Comparison of ENCODE assay signal across 16 cellular contexts in genomic region chr11:45774023-45774655, GRCh38. TPM values are rescaled to one million over a fixed set of nuclear protein-coding genes. Genes with fewer than 3 reads are reported as not detected.
DNase-seq lines count a peak whose midpoint lies in the region; ATAC-seq and TF ChIP-seq lines count a peak whose summit lies in the region.
"Had no signal": no experiment of that assay in that cellular context is flagged by ENCODE, and none has a peak within 500 bp of the region (broad histone marks: within the 10 kb centered on the region; RNA-seq: fewer than 3 reads in every experiment).

No MANE protein-coding gene starts in this region.

- H3K79me2 ChIP-seq in trophoblast cell (ENCODE audit: control insufficient read depth, insufficient read depth, low read length, poor library complexity) = no peaks in the 10 kb centered on the region

- no peak for TF ChIP-seq EP300 in ovary (IDR thresholded peaks at IDR 0.05)

- H3K36me3 ChIP-seq in trophoblast cell (ENCODE audit: control insufficient read depth in 1 of 2, insufficient read depth in 2 of 2, low read length in 2 of 2) (no peaks in the 10 kb centered on the region), ovary (no peaks in the 10 kb centered on the region)
- H3K36me3 ChIP-seq: BLaER1 had no signal

- no peak for DNase-seq in T-helper 17 cell
- peak; percentile 35 for DNase-seq in left lobe of liver (ENCODE audit: low spot score)
- no peak for DNase-seq in trophoblast cell
- DNase-seq in ovary = no peak
- DNase-seq in NOMO-1 treated with DMSO at 0.1 percent for 48 hours (lab: John Stamatoyannopoulos, UW; ENCODE audit: unreplicated experiment) = no peak
- no peak for DNase-seq in NCI-H187 (lab: John Stamatoyannopoulos, UW)
- DNase-seq: Caco-2; CD8-positive, alpha-beta memory T cell; DND-41; GDM1; HCEC 1CT; HFFc6 had no signal

- H3K4me2 ChIP-seq in trophoblast cell (ENCODE audit: low read length) = no peak overlapping the region
- H3K4me2 ChIP-seq: A549, BLaER1 had no signal

- H4K8ac ChIP-seq in trophoblast cell (ENCODE audit: low read depth, low read length) = no peak overlapping the region

- H3K27ac ChIP-seq in trophoblast cell (ENCODE audit: low read depth, low read length) = no peak overlapping the region
- H3K27ac ChIP-seq in ovary = no peak overlapping the region
- H3K27ac ChIP-seq: A549, BLaER1 had no signal

- no peak overlapping the region for H3K4ac ChIP-seq in trophoblast cell (ENCODE audit: low read depth, low read length)

- H3K14ac ChIP-seq in trophoblast cell (ENCODE audit: low read length) = no peak overlapping the region

- peak overlapping the region; percentile 2 for H3K23ac ChIP-seq in trophoblast cell (ENCODE audit: low read length)

- H2AFZ ChIP-seq in trophoblast cell (ENCODE audit: insufficient read depth, low read length, poor library complexity) = no peak overlapping the region

- no peaks in the 10 kb centered on the region for H3K79me1 ChIP-seq in trophoblast cell (ENCODE audit: low read length)

- no peak overlapping the region for H4K91ac ChIP-seq in trophoblast cell (ENCODE audit: low read depth, low read length)

- no peak for TF ChIP-seq POLR2A in ovary (IDR thresholded peaks at IDR 0.05)

- H3K27ac Mint-ChIP-seq in T-helper 17 cell = peak overlapping the region; percentile 43
- H3K27ac Mint-ChIP-seq: HFFc6, IgD-negative memory B cell had no signal

- intact Hi-C loops in ovary (cut with DNase I) = loop anchor here (5.0 to 10.0 kb wide), 4 partner anchors 117 to 439 kb away; no protein-coding TSS in a partner anchor

- no peak overlapping the region for H2AK5ac ChIP-seq in trophoblast cell (ENCODE audit: low read length)

- H3K4me1 Mint-ChIP-seq in T-helper 17 cell = peaks cover 19% of the 10 kb centered on the region

- H3K9me3 ChIP-seq in T-helper 17 cell (ENCODE audit: control insufficient read depth, low read length, poor library complexity, severe bottlenecking) (no peaks in the 10 kb centered on the region), trophoblast cell (ENCODE audit: insufficient read depth, low read depth, low read length) (peaks cover 5% of the 10 kb centered on the region), ovary (no peaks in the 10 kb centered on the region)
- H3K9me3 ChIP-seq: A549, BLaER1, Caco-2 had no signal

- H3K9ac ChIP-seq in trophoblast cell (ENCODE audit: low read length) = no peak overlapping the region
- H3K9ac ChIP-seq: BLaER1 had no signal

- H3K4me3 ChIP-seq in trophoblast cell (ENCODE audit: low read depth, low read length) (no peak overlapping the region), ovary (no peak overlapping the region)
- H3K4me3 ChIP-seq: A549, BLaER1 had no signal

- no peak overlapping the region for H3K4me3 Mint-ChIP-seq in T-helper 17 cell
- H3K4me3 Mint-ChIP-seq: HFFc6 had no signal

- no peak overlapping the region for H2BK5ac ChIP-seq in trophoblast cell (ENCODE audit: low read depth, low read length, poor library complexity)

- H4K12ac ChIP-seq in trophoblast cell (ENCODE audit: low read depth, low read length) = no peak overlapping the region

- H2BK120ac ChIP-seq in trophoblast cell (ENCODE audit: insufficient read depth, low read length, poor library complexity) = no peak overlapping the region

- no peaks in the 10 kb centered on the region for H3K27me3 ChIP-seq in trophoblast cell (ENCODE audit: insufficient read depth, low read length)
- H3K27me3 ChIP-seq in ovary = no peaks in the 10 kb centered on the region
- H3K27me3 ChIP-seq: BLaER1 had no signal

- H3K4me1 ChIP-seq in trophoblast cell (ENCODE audit: control insufficient read depth in 1 of 2, insufficient read depth in 2 of 2, low read length in 2 of 2) = peaks cover 3 to 4% of the 10 kb centered on the region in 2 experiments
- no peaks in the 10 kb centered on the region for H3K4me1 ChIP-seq in ovary (ENCODE audit: insufficient read depth)
- H3K4me1 ChIP-seq: A549, Caco-2 had no signal

- no CpG with 5 or more reads among the region's 11 CpGs for WGBS in trophoblast cell (ENCODE audit: extremely low coverage, insufficient coverage, insufficient read length)
- 71 to 76% (median 75%) methylated on average over 11 of the region's 11 CpGs for WGBS in ovary, 3 donors

- no peak overlapping the region for H3K18ac ChIP-seq in trophoblast cell (ENCODE audit: low read length)

- peaks cover 4% of the 10 kb centered on the region for H3K27me3 Mint-ChIP-seq in T-helper 17 cell
- H3K27me3 Mint-ChIP-seq: IgD-negative memory B cell had no signal

- no peak for TF ChIP-seq CTCF in ovary (IDR thresholded peaks at IDR 0.05)

- H3K36me3 Mint-ChIP-seq in T-helper 17 cell (ENCODE audit: low read depth) = no peaks in the 10 kb centered on the region
- H3K36me3 Mint-ChIP-seq: CD8-positive, alpha-beta memory T cell; IgD-negative memory B cell had no signal

- ATAC-seq in T-helper 17 cell = no peak
- ATAC-seq in left lobe of liver = no peak
- no peak for ATAC-seq in HG03565 (IDR thresholded peaks at IDR 0.05; ENCODE audit: unreplicated experiment)
- ATAC-seq: A549 had no signal

- H2BK12ac ChIP-seq in trophoblast cell (ENCODE audit: low read length) = no peak overlapping the region

RNA-seq across cellular contexts. Expression of gene SLC35C1, which starts 30.8 kb away (rescaled TPM):
- total RNA-seq in T-helper 17 cell (10 to 100 TPM in 1 of 2 donors, 1 to 10 TPM in 1; 7.9 to 12.6 TPM), left lobe of liver (13.2 TPM), ovary (10 to 100 TPM in 4 of 7 donors, 1 to 10 TPM in 3; 6.1 to 13.8 (median 10.7) TPM)
- polyA plus RNA-seq in trophoblast cell (2013) = 11.4 and 11.5 TPM in 2 replicates
- 1 to 10 TPM; 5.9 to 8.4 TPM for polyA plus RNA-seq in ovary
